Comparison of ENCODE assay signal across 9 cellular contexts in genomic region chr14:21557084-21557901, GRCh38. TPM values are rescaled to one million over a fixed set of nuclear protein-coding genes. Genes with fewer than 3 reads are reported as not detected.
A peak's percentile ranks its signal among the peaks of the same experiment; 100 is the strongest.
DNase-seq lines count a peak whose midpoint lies in the region; ATAC-seq and TF ChIP-seq lines count a peak whose summit lies in the region.
"Had no signal": no experiment of that assay in that cellular context is flagged by ENCODE, and none has a peak within 500 bp of the region (broad histone marks: within the 10 kb centered on the region; RNA-seq: fewer than 3 reads in every experiment).

No MANE protein-coding gene starts in this region.

- CTCF ChIA-PET in CD4-positive, alpha-beta memory T cell (lab: Charles Lee; ENCODE audit: partially characterized antibody), result interaction anchor here (0.7 to 10.8 kb wide), 13 partner anchors 23 to 317 kb away, joined by 3 to 146 read pairs (median 3); partner anchors contain the start of genes RAB2B, SALL2 and TOX4

- intact Hi-C loops in CD4-positive, alpha-beta memory T cell (cut with micrococcal nuclease), result loop anchor here (1.0 to 10.0 kb wide), 6 partner anchors 46 to 202 kb away; partner anchors contain the start of genes CHD8, METTL3 and TOX4
- intact Hi-C loops in dorsolateral prefrontal cortex (cut with DNase I) (loop anchor here (1.0 to 5.0 kb wide), 4 partner anchors 45 to 100 kb away; partner anchors contain the start of genes METTL3 (in 2 of the 2) and CHD8 (in 1 of the 2)), right lobe of liver (cut with DNase I) (loop anchor here in 1 of 2 donors (10.0 kb wide), 1 partner anchor 62 kb away; no protein-coding TSS in a partner anchor)

- peak overlapping the region in 7 of 8 donors; percentile 0 to 58 (median 6) for H3K4me3 Mint-ChIP-seq in CD4-positive, alpha-beta memory T cell
- H3K4me3 Mint-ChIP-seq: T-helper 1 cell treated with Interleukin-12 subunit alpha and Interleukin-12 subunit beta and Interleukin-4 antibody, amounts not matched to agents 30 μg/mL and 1 μg/mL, for 36 hours had no signal

- no peaks in the 10 kb centered on the region for H3K9me3 ChIP-seq in CD4-positive, alpha-beta memory T cell (ENCODE audit: control insufficient read depth in 1 of 2, low read length in 2 of 2)
- no peaks in the 10 kb centered on the region for H3K9me3 ChIP-seq in right lobe of liver

- peaks cover 4 to 11% (median 6%) of the 10 kb centered on the region in 4 donors for H3K4me1 Mint-ChIP-seq in CD4-positive, alpha-beta memory T cell

- no peaks in the 10 kb centered on the region for H3K27me3 ChIP-seq in CD4-positive, alpha-beta memory T cell (ENCODE audit: insufficient read depth, low read length)
- H3K27me3 ChIP-seq in dorsolateral prefrontal cortex (no peaks in the 10 kb centered on the region), right lobe of liver (no peaks in the 10 kb centered on the region)

- no peaks in the 10 kb centered on the region for H3K36me3 ChIP-seq in CD4-positive, alpha-beta memory T cell (ENCODE audit: insufficient read depth, low read length)
- H3K36me3 ChIP-seq in right lobe of liver, result no peaks in the 10 kb centered on the region

- ATAC-seq in HG03442 (IDR thresholded peaks at IDR 0.05; ENCODE audit: unreplicated experiment), result peak; percentile 47
- ATAC-seq in right lobe of liver, result peak; percentile 91 to 97 (median 95)
- no peak for ATAC-seq in HG03460 (IDR thresholded peaks at IDR 0.05; ENCODE audit: unreplicated experiment)

- WGBS in right lobe of liver (ENCODE audit: insufficient coverage, low coverage, low lambda C conversion rate, missing lambda C conversion rate), result 9% methylated on average over 11 of the region's 11 CpGs

- H3K4me1 ChIP-seq in CD4-positive, alpha-beta memory T cell (ENCODE audit: insufficient read depth, low read length), result peaks cover 6% of the 10 kb centered on the region
- H3K4me1 ChIP-seq in right lobe of liver, result peaks cover 0 to 5% (median 0%) of the 10 kb centered on the region in 4 donors

- H3K27ac Mint-ChIP-seq in CD4-positive, alpha-beta memory T cell, result peak overlapping the region in 5 of 7 donors; percentile 3 to 90 (median 83)
- H3K27ac Mint-ChIP-seq: T-helper 1 cell treated with Interleukin-12 subunit alpha and Interleukin-12 subunit beta and Interleukin-4 antibody, amounts not matched to agents 30 μg/mL and 1 μg/mL, for 36 hours had no signal

- H3K4me3 ChIP-seq in CD4-positive, alpha-beta memory T cell (ENCODE audit: low read length in 2 of 2), result peak overlapping the region in 1 of 2 donors; percentile 35
- H3K4me3 ChIP-seq in dorsolateral prefrontal cortex, result peak overlapping the region; percentile 20 to 65 (median 48)
- peak overlapping the region in 2 of 3 donors; percentile 37 to 39 for H3K4me3 ChIP-seq in right lobe of liver

- no peaks in the 10 kb centered on the region for H3K27me3 Mint-ChIP-seq in CD4-positive, alpha-beta memory T cell

- POLR2A ChIA-PET in CD4-positive, alpha-beta memory T cell (lab: Charles Lee; ENCODE audit: partially characterized antibody), result interaction anchor here (1.7 kb wide), 1 partner anchor 59 kb away, joined by 6 read pairs; no protein-coding TSS in a partner anchor

- peak; percentile 69 to 96 (median 84) for TF ChIP-seq CTCF in dorsolateral prefrontal cortex (IDR thresholded peaks at IDR 0.05 in 54 of 56, conservative IDR thresholded peaks at IDR 0.05 in 2 of 56; ENCODE audit: low read depth in 1 of 56, partially characterized antibody in 56 of 56)
- TF ChIP-seq CTCF in right lobe of liver (IDR thresholded peaks at IDR 0.05), result peak; percentile 67 to 73 (median 68)

- H3K27ac ChIP-seq in CD4-positive, alpha-beta memory T cell (ENCODE audit: low read depth, low read length), result no peak overlapping the region
- H3K27ac ChIP-seq in dorsolateral prefrontal cortex (peak overlapping the region in 48 of 59 donors; percentile 11 to 85 (median 62)), right lobe of liver (peak overlapping the region in 1 of 3 donors; percentile 26)

- no peaks in the 10 kb centered on the region for H3K9me3 Mint-ChIP-seq in CD4-positive, alpha-beta memory T cell
- H3K9me3 Mint-ChIP-seq: T-helper 1 cell treated with Interleukin-12 subunit alpha and Interleukin-12 subunit beta and Interleukin-4 antibody, amounts not matched to agents 30 μg/mL and 1 μg/mL, for 36 hours had no signal

- no peak for TF ChIP-seq POLR2A in right lobe of liver (IDR thresholded peaks at IDR 0.05)

- H3K36me3 Mint-ChIP-seq in CD4-positive, alpha-beta memory T cell, result no peaks in the 10 kb centered on the region

- DNase-seq in CD4-positive, alpha-beta memory T cell, result peak; percentile 71 to 77 (median 75)
- peak; percentile 90 to 93 for DNase-seq in NCI-H526 (lab: John Stamatoyannopoulos, UW)
- peak; percentile 74 for DNase-seq in activated CD4-positive, alpha-beta T cell treated with anti-CD3 and anti-CD28 coated beads, Interleukin-2, amount 50 U/mL, for 4 hours
- peak in 7 of 10 donors; percentile 49 to 89 (median 57) for DNase-seq in dorsolateral prefrontal cortex
- DNase-seq in right lobe of liver, result peak in 2 of 3 donors; percentile 28 to 68
- DNase-seq in stimulated activated CD4-positive, alpha-beta T cell treated with anti-CD3 and anti-CD28 coated beads, Interleukin-2, amount 100 ng/mL, for 48 hours, result peak; percentile 79

RNA-seq across cellular contexts. Expression of gene OR10G3, which starts 22.6 kb away (rescaled TPM):
- total RNA-seq in CD4-positive, alpha-beta memory T cell, result not detected
- not detected for polyA plus RNA-seq in CD4-positive, alpha-beta memory T cell
- total RNA-seq in dorsolateral prefrontal cortex, result not detected
- total RNA-seq in right lobe of liver, result not detected

RNA-seq across cellular contexts. Expression of gene SALL2, which starts 31.1 kb away (rescaled TPM):
- total RNA-seq in CD4-positive, alpha-beta memory T cell, result 1 to 10 TPM; 6.5 to 6.6 TPM
- 1 to 10 TPM in 1 of 2 donors, under 1 TPM in 1; 0.42 to 2.7 TPM for polyA plus RNA-seq in CD4-positive, alpha-beta memory T cell
- total RNA-seq in dorsolateral prefrontal cortex (10 to 100 TPM; 23.3 to 80.6 (median 42.7) TPM), right lobe of liver (1 to 10 TPM in 2 of 6 experiments, under 1 TPM in 4; 0.40 to 2.9 (median 0.69) TPM)

RNA-seq across cellular contexts. Expression of gene METTL3, which starts 46.2 kb away (rescaled TPM):
- 10 to 100 TPM; 93.4 to 98.9 TPM for total RNA-seq in CD4-positive, alpha-beta memory T cell
- polyA plus RNA-seq in CD4-positive, alpha-beta memory T cell, result 10 to 100 TPM; 20.1 to 27.7 TPM
- total RNA-seq in dorsolateral prefrontal cortex, result 10 to 100 TPM; 30.0 to 59.4 (median 43.7) TPM
- 10 to 100 TPM; 14.7 to 26.7 (median 18.4) TPM for total RNA-seq in right lobe of liver
